In the genomic region with DNA sequence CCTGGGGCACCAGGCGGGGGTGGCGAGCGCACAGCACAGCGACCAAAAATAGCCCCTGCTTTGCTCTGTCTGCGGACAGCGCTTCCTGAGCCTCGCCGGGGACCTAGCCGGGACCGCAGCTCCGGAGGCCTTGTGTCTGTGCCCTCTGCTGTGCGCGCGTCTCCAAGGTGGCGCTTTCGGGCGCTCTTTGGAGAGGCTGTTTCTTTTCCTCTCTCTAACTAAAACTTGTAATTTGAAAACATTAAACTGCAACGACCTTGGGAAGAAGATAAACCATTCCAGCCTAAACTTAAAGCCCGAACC, we compare ENCODE assay signal across 14 cellular contexts. TPM values are rescaled to one million over a fixed set of nuclear protein-coding genes. Genes with fewer than 3 reads are reported as not detected.
DNase-seq lines count a peak whose midpoint lies in the region; ATAC-seq and TF ChIP-seq lines count a peak whose summit lies in the region.
"Had no signal": no experiment of that assay in that cellular context is flagged by ENCODE, and none has a peak within 500 bp of the region (broad histone marks: within the 10 kb centered on the region; RNA-seq: fewer than 3 reads in every experiment).

No MANE protein-coding gene starts in this region.

- peaks cover 0 to 4% of the 10 kb centered on the region in 2 donors for H3K36me3 Mint-ChIP-seq in CD14-positive monocyte
- H3K36me3 Mint-ChIP-seq in GM23338 (ENCODE audit: low read depth), result no peaks in the 10 kb centered on the region
- no peaks in the 10 kb centered on the region for H3K36me3 Mint-ChIP-seq in activated naive CD8-positive, alpha-beta T cell treated with anti-CD3 and anti-CD28 coated beads, Interleukin-2, amount 10 ng/mL, durations not matched to agents 7 days and 5 days
- H3K36me3 Mint-ChIP-seq in neural crest cell (ENCODE audit: low read depth), result no peaks in the 10 kb centered on the region
- H3K36me3 Mint-ChIP-seq in HFFc6 (ENCODE audit: low read depth), result no peaks in the 10 kb centered on the region

- H3K4me1 ChIP-seq in GM23338 (ENCODE audit: insufficient read depth), result peaks cover 43% of the 10 kb centered on the region; the same call in 1 of the 2 replicates

- no peaks in the 10 kb centered on the region for H3K36me3 ChIP-seq in GM23338 (ENCODE audit: insufficient read depth)
- H3K36me3 ChIP-seq: gastroesophageal sphincter had no signal

- no peak overlapping the region for H3K27ac Mint-ChIP-seq in CD14-positive monocyte
- no peak overlapping the region for H3K27ac Mint-ChIP-seq in GM23338
- H3K27ac Mint-ChIP-seq in activated naive CD8-positive, alpha-beta T cell treated with anti-CD3 and anti-CD28 coated beads, Interleukin-2, amount 10 ng/mL, durations not matched to agents 7 days and 5 days, result no peak overlapping the region
- no peak overlapping the region for H3K27ac Mint-ChIP-seq in neural crest cell (ENCODE audit: unreplicated experiment)
- H3K27ac Mint-ChIP-seq in HFFc6, result no peak overlapping the region
- H3K27ac Mint-ChIP-seq: dendritic cell treated with granulocyte-macrophage colony-stimulating factor and Interleukin-4, amounts not matched to agents 40 ng/mL and 50 ng/mL, for 4 days had no signal

- no peaks in the 10 kb centered on the region for H3K79me2 ChIP-seq in GM23338 (replicated peaks; ENCODE audit: insufficient read depth)

- H3K4me1 Mint-ChIP-seq in CD14-positive monocyte (peaks cover 27% of the 10 kb centered on the region), GM23338 (peaks cover 14% of the 10 kb centered on the region), neural crest cell (peaks cover 13% of the 10 kb centered on the region), HFFc6 (ENCODE audit: low read depth) (no peaks in the 10 kb centered on the region)
- peaks cover 7% of the 10 kb centered on the region for H3K4me1 Mint-ChIP-seq in activated naive CD8-positive, alpha-beta T cell treated with anti-CD3 and anti-CD28 coated beads, Interleukin-2, amount 10 ng/mL, durations not matched to agents 7 days and 5 days

- POLR2A ChIA-PET in activated naive CD8-positive, alpha-beta T cell treated with anti-CD3 and anti-CD28 coated beads, Interleukin-2, amount 10 ng/mL, durations not matched to agents 7 days and 5 days (lab: Charles Lee), result no interaction called here

- H4K20me1 ChIP-seq in GM23338 (replicated peaks; ENCODE audit: insufficient read depth), result no peaks in the 10 kb centered on the region

- H3K27me3 ChIP-seq in GM23338 (ENCODE audit: insufficient read depth), result peaks cover 98% of the 10 kb centered on the region

- H3K4me3 Mint-ChIP-seq in CD14-positive monocyte (peak overlapping the region; percentile 61 to 86), GM23338 (peak overlapping the region; percentile 58; the same call in 2 of the 3 replicates), neural crest cell (peak overlapping the region; percentile 76), HFFc6 (no peak overlapping the region)
- H3K4me3 Mint-ChIP-seq in activated naive CD8-positive, alpha-beta T cell treated with anti-CD3 and anti-CD28 coated beads, Interleukin-2, amount 10 ng/mL, durations not matched to agents 7 days and 5 days, result peak overlapping the region; percentile 53

- H3K4me3 ChIP-seq in GM23338, result peak overlapping the region; percentile 38; the same call in 1 of the 2 replicates
- H3K4me3 ChIP-seq: lung had no signal

- peak overlapping the region; percentile 65; the same call in 1 of the 2 replicates for H3K4me2 ChIP-seq in GM23338

- intact Hi-C loops in CD14-positive monocyte (cut with micrococcal nuclease), result no loop called here

- H3K9me3 Mint-ChIP-seq in CD14-positive monocyte, result peaks cover 0 to 52% (median 31%) of the 10 kb centered on the region in 7 donors
- H3K9me3 Mint-ChIP-seq in GM23338, result 0 out of 3 replicates have a peak, but pooled peaks cover 3% of the 10 kb centered on the region
- no peaks in the 10 kb centered on the region for H3K9me3 Mint-ChIP-seq in activated naive CD8-positive, alpha-beta T cell treated with anti-CD3 and anti-CD28 coated beads, Interleukin-2, amount 10 ng/mL, durations not matched to agents 7 days and 5 days
- H3K9me3 Mint-ChIP-seq in neural crest cell, result no peaks in the 10 kb centered on the region
- H3K9me3 Mint-ChIP-seq in HFFc6, result no peaks in the 10 kb centered on the region
- H3K9me3 Mint-ChIP-seq: dendritic cell treated with granulocyte-macrophage colony-stimulating factor and Interleukin-4, amounts not matched to agents 40 ng/mL and 50 ng/mL, for 4 days had no signal

- ATAC-seq in GM23338, result peak; percentile 26
- no peak for ATAC-seq in activated naive CD8-positive, alpha-beta T cell treated with anti-CD3 and anti-CD28 coated beads, Interleukin-2, amount 10 ng/mL, durations not matched to agents 7 days and 5 days (ENCODE audit: low read depth)
- ATAC-seq: gastroesophageal sphincter had no signal

- TF ChIP-seq CTCF in CD14-positive monocyte (IDR thresholded peaks at IDR 0.05) (no peak), GM23338 (conservative IDR thresholded peaks at IDR 0.05; ENCODE audit: low read depth in 2 of 2) (no peak), neural crest cell (conservative IDR thresholded peaks at IDR 0.05) (no peak), HFFc6 (IDR thresholded peaks at IDR 0.05) (no peak)

- DNase-seq in CD14-positive monocyte (ENCODE audit: low spot score), result no peak
- peak; percentile 62 for DNase-seq in GM23338 (ENCODE audit: low spot score)
- peak; percentile 38 for DNase-seq in activated naive CD8-positive, alpha-beta T cell treated with anti-CD3 and anti-CD28 coated beads, Interleukin-2, amount 10 ng/mL, durations not matched to agents 7 days and 5 days
- no peak for DNase-seq in neural crest cell (ENCODE audit: low read depth, low spot score)
- DNase-seq in HFFc6, result no peak
- no peak for DNase-seq in NCI-H146 (lab: John Stamatoyannopoulos, UW)
- no peak for DNase-seq in NCI-H2171 (lab: John Stamatoyannopoulos, UW)
- DNase-seq: activated T-cell treated with anti-CD3 and anti-CD28 coated beads, Interleukin-2, amount 50 U/mL, for 48 hours; KG1; NCI-H526 treated with DMSO at 0.1 percent for 48 hours; T-helper 9 cell had no signal

- no peaks in the 10 kb centered on the region for H3K9me2 ChIP-seq in GM23338 (ENCODE audit: insufficient read depth)

- H3K27ac ChIP-seq in GM23338 (ENCODE audit: low read depth), result no peak overlapping the region
- H3K27ac ChIP-seq: gastroesophageal sphincter had no signal

- H3K27me3 Mint-ChIP-seq in CD14-positive monocyte (ENCODE audit: low read depth in 3 of 3) (peaks cover 80 to 94% (median 92%) of the 10 kb centered on the region in 3 donors), GM23338 (ENCODE audit: insufficient read depth, low read depth, poor library complexity) (peaks cover 95% of the 10 kb centered on the region), neural crest cell (ENCODE audit: low read depth) (peaks cover 96% of the 10 kb centered on the region), HFFc6 (ENCODE audit: insufficient read depth) (peaks cover 34% of the 10 kb centered on the region)
- peaks cover 81% of the 10 kb centered on the region for H3K27me3 Mint-ChIP-seq in activated naive CD8-positive, alpha-beta T cell treated with anti-CD3 and anti-CD28 coated beads, Interleukin-2, amount 10 ng/mL, durations not matched to agents 7 days and 5 days

- H3F3A ChIP-seq in GM23338 (replicated peaks; ENCODE audit: low read depth), result 0 out of 2 replicates have a peak, but pooled peaks cover 5% of the 10 kb centered on the region

- no peak overlapping the region for H2AFZ ChIP-seq in GM23338

TF ChIP-seq in GM23338, 12 proteins besides CTCF, POLR2A, EP300 and RAD21:
- peak; percentile 84 for TF ChIP-seq EZH2 (IDR thresholded peaks at IDR 0.05; ENCODE audit: low read depth, unreplicated experiment)
- TF ChIP-seq CREB1 (CRISPR knock-in tag; IDR thresholded peaks at IDR 0.05; ENCODE audit: low read depth), result no peak
- TF ChIP-seq JUNB (IDR thresholded peaks at IDR 0.05; ENCODE audit: unreplicated experiment), result no peak
- TF ChIP-seq POLR2AphosphoS5 (IDR thresholded peaks at IDR 0.05; ENCODE audit: low read depth), result no peak
- TF ChIP-seq, protein P1, sequence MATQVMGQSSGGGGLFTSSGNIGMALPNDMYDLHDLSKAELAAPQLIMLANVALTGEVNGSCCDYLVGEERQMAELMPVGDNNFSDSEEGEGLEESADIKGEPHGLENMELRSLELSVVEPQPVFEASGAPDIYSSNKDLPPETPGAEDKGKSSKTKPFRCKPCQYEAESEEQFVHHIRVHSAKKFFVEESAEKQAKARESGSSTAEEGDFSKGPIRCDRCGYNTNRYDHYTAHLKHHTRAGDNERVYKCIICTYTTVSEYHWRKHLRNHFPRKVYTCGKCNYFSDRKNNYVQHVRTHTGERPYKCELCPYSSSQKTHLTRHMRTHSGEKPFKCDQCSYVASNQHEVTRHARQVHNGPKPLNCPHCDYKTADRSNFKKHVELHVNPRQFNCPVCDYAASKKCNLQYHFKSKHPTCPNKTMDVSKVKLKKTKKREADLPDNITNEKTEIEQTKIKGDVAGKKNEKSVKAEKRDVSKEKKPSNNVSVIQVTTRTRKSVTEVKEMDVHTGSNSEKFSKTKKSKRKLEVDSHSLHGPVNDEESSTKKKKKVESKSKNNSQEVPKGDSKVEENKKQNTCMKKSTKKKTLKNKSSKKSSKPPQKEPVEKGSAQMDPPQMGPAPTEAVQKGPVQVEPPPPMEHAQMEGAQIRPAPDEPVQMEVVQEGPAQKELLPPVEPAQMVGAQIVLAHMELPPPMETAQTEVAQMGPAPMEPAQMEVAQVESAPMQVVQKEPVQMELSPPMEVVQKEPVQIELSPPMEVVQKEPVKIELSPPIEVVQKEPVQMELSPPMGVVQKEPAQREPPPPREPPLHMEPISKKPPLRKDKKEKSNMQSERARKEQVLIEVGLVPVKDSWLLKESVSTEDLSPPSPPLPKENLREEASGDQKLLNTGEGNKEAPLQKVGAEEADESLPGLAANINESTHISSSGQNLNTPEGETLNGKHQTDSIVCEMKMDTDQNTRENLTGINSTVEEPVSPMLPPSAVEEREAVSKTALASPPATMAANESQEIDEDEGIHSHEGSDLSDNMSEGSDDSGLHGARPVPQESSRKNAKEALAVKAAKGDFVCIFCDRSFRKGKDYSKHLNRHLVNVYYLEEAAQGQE (IDR thresholded peaks at IDR 0.05; ENCODE audit: unreplicated experiment), result no peak

RNA-seq across cellular contexts. Expression of a gene that starts 3.4 kb away (rescaled TPM):
- polyA plus RNA-seq in CD14-positive monocyte (not detected), GM23338 (2016; fragmentation: Nextera tagmentation; extraction: Ambion mirVana) (0.07 and 0.13 TPM in 2 replicates)
- not detected in 2 replicates for total RNA-seq in GM23338 (2014; rRNA removed; shearing (Covaris generic))
- not detected for total RNA-seq in activated naive CD8-positive, alpha-beta T cell treated with anti-CD3 and anti-CD28 coated beads, Interleukin-2, amount 10 ng/mL, durations not matched to agents 7 days and 5 days
- 0.16 and 0.20 TPM in 2 replicates for total RNA-seq in neural crest cell
- not detected for total RNA-seq in HFFc6 (2021; fragmentation: NEBNext Ultra II Directional; extraction: Animal tissue kit (Norgen Biotek cat#: 25700))
- total RNA-seq: gastroesophageal sphincter had no signal

Comparison
In these comparisons a context has a peak if more than half of its experiments do, and no peak if none do; other contexts are left out.
1. DNase-seq: peak in GM23338 (single experiment) and activated naive CD8-positive, alpha-beta T cell treated with anti-CD3 and anti-CD28 coated beads, Interleukin-2, amount 10 ng/mL, durations not matched to agents 7 days and 5 days (single experiment); none in CD14-positive monocyte (single experiment), neural crest cell (single experiment), HFFc6 (single experiment), NCI-H146 (single experiment) and NCI-H2171 (single experiment).